ENCODE assay signal across 11 cellular contexts in genomic region chr4:123350191-123350544, GRCh38. TPM values are rescaled to one million over a fixed set of nuclear protein-coding genes. Genes with fewer than 3 reads are reported as not detected.
DNase-seq lines count a peak whose midpoint lies in the region; ATAC-seq, FAIRE-seq and TF ChIP-seq lines count a peak whose summit lies in the region.
"Had no signal": no experiment of that assay in that cellular context is flagged by ENCODE, and none has a peak within 500 bp of the region (broad histone marks: within the 10 kb centered on the region; RNA-seq: fewer than 3 reads in every experiment).

No MANE protein-coding gene starts in this region.

- no peak overlapping the region for H3K56ac ChIP-seq in H1 (replicated peaks; ENCODE audit: insufficient read length, low read depth, low read length)

- H3K9me3 ChIP-seq in H1 (ENCODE audit: insufficient read depth in 2 of 2, low read depth in 1 of 2, low read length in 1 of 2): no peaks in the 10 kb centered on the region
- H3K9me3 ChIP-seq in neural progenitor cell (ENCODE audit: low read depth): no peaks in the 10 kb centered on the region
- H3K9me3 ChIP-seq: tibial artery had no signal

- no peak overlapping the region for H3K14ac ChIP-seq in H1 (ENCODE audit: insufficient read length)

- H2BK5ac ChIP-seq in H1 (ENCODE audit: low read depth, low read length): no peak overlapping the region

- H3K4me3 ChIP-seq in H1 (ENCODE audit: extremely low read depth in 1 of 4, insufficient read depth in 2 of 4, low read depth in 3 of 4, low read length in 4 of 4) (no peak overlapping the region), neural progenitor cell (no peak overlapping the region), brain microvascular endothelial cell (ENCODE audit: low read depth, low read length) (no peak overlapping the region)
- H3K4me3 ChIP-seq: SK-N-MC, tibial artery had no signal

- H3K23ac ChIP-seq in H1 (ENCODE audit: insufficient read length): no peak overlapping the region

- TF ChIP-seq CTCF in H1 (IDR thresholded peaks at IDR 0.05; ENCODE audit: control extremely low read depth in 1 of 3, insufficient read depth in 1 of 3, low read depth in 1 of 3, low read length in 3 of 3) (peak in 2 of 3 experiments; percentile 70 to 72; a peak in 3 of 4 replicates), neural progenitor cell (IDR thresholded peaks at IDR 0.05) (peak; percentile 30), brain microvascular endothelial cell (IDR thresholded peaks at IDR 0.05; ENCODE audit: low read depth, low read length, missing control alignments) (no peak)

- peak; percentile 3 for DNase-seq in NCI-H1105 treated with DMSO at 0.1 percent for 48 hours (lab: John Stamatoyannopoulos, UW)
- DNase-seq in NCI-H1105 (lab: John Stamatoyannopoulos, UW): no peak
- DNase-seq in NCI-H69 (lab: John Stamatoyannopoulos, UW): peak; percentile 84
- peak in 1 of 2 experiments; percentile 41 for DNase-seq in H1 (ENCODE audit: low read depth in 1 of 2, low spot score in 2 of 2)
- peak; percentile 43 for DNase-seq in neural progenitor cell (ENCODE audit: low spot score)
- no peak for DNase-seq in brain microvascular endothelial cell
- DNase-seq: activated naive CD4-positive, alpha-beta T cell treated with anti-CD3 and anti-CD28 coated beads, Interleukin-2, amount 50 U/mL, for 16 hours; tibial artery had no signal

- WGBS in H1 (ENCODE audit: extremely low coverage in 1 of 2, insufficient coverage in 1 of 2, insufficient read length in 1 of 2, insufficient replicate concordance in 2 of 2, low coverage in 1 of 2, low lambda C conversion rate in 2 of 2, missing lambda C conversion rate in 1 of 2), 2 experiments: 22% methylated on average over 5 of the region's 5 CpGs; no CpG with 5 or more reads in 1 of the 2 experiments

- no peaks in the 10 kb centered on the region for H3F3A ChIP-seq in neural progenitor cell (ENCODE audit: low read depth)

- H2AFZ ChIP-seq in H1 (ENCODE audit: low read length) (no peak overlapping the region), neural progenitor cell (replicated peaks) (no peak overlapping the region)

- no peak overlapping the region for H2BK20ac ChIP-seq in H1 (ENCODE audit: low read length)

- in situ Hi-C loops in brain microvascular endothelial cell (cut with HindIII; ENCODE audit: low pct_ligation_motif_present, low sequenced_read_pairs): no loop called here

- H3K4me3 Mint-ChIP-seq in neural progenitor cell: no peak overlapping the region

- ATAC-seq in GM21717 (IDR thresholded peaks at IDR 0.05; ENCODE audit: unreplicated experiment) (no peak), HG02885 (IDR thresholded peaks at IDR 0.05; ENCODE audit: poor library complexity, unreplicated experiment) (no peak)

- TF ChIP-seq POLR2A in H1 (IDR thresholded peaks at IDR 0.05; ENCODE audit: control extremely low read depth in 1 of 2, low read depth in 2 of 2, low read length in 2 of 2): no peak

- H4K20me1 ChIP-seq in H1 (replicated peaks in 1 of 2; ENCODE audit: control insufficient read depth in 1 of 2, insufficient read depth in 2 of 2, low read length in 2 of 2): no peaks in the 10 kb centered on the region
- no peaks in the 10 kb centered on the region for H4K20me1 ChIP-seq in neural progenitor cell (ENCODE audit: low read depth)

- no peaks in the 10 kb centered on the region for H3K36me3 ChIP-seq in H1 (ENCODE audit: control insufficient read depth in 2 of 4, insufficient read depth in 4 of 4, low read length in 3 of 4)
- H3K36me3 ChIP-seq in neural progenitor cell: no peaks in the 10 kb centered on the region
- H3K36me3 ChIP-seq in brain microvascular endothelial cell (replicated peaks): no peaks in the 10 kb centered on the region
- H3K36me3 ChIP-seq: tibial artery had no signal

- POLR2A ChIA-PET in H1 (lab: Charles Lee; ENCODE audit: partially characterized antibody): interaction anchor here (0.6 kb wide), 1 partner anchor 226 kb away, joined by 3 read pairs; no protein-coding TSS in a partner anchor

- H3K27me3 ChIP-seq in H1 (replicated peaks in 1 of 4; ENCODE audit: control insufficient read depth in 3 of 4, extremely low read depth in 1 of 4, insufficient read depth in 3 of 4, low read length in 3 of 4): no peaks in the 10 kb centered on the region
- no peaks in the 10 kb centered on the region for H3K27me3 ChIP-seq in neural progenitor cell
- no peaks in the 10 kb centered on the region for H3K27me3 ChIP-seq in brain microvascular endothelial cell (replicated peaks)
- H3K27me3 ChIP-seq: tibial artery had no signal

- no peak overlapping the region for H4K8ac ChIP-seq in H1 (ENCODE audit: extremely low read depth, insufficient read depth, low read length)

- CTCF ChIA-PET in H1 (lab: Charles Lee; ENCODE audit: partially characterized antibody): interaction anchor here (0.5 to 5.3 kb wide), 23 partner anchors 9 to 914 kb away, joined by 3 to 48 read pairs (median 4); no protein-coding TSS in a partner anchor

- H2BK15ac ChIP-seq in H1 (ENCODE audit: low read length): no peak overlapping the region

- H3K36me3 Mint-ChIP-seq in neural progenitor cell: no peaks in the 10 kb centered on the region

- H3K4me1 ChIP-seq in H1 (replicated peaks in 1 of 4; ENCODE audit: control insufficient read depth in 3 of 4, insufficient read depth in 4 of 4, low read length in 3 of 4): peaks cover 0 to 2% (median 0%) of the 10 kb centered on the region in 4 experiments; a peak in 2 of 7 replicates
- H3K4me1 ChIP-seq in neural progenitor cell: peaks cover 39% of the 10 kb centered on the region

- H2BK120ac ChIP-seq in H1 (replicated peaks; ENCODE audit: low read depth, low read length): no peak overlapping the region

- no peak overlapping the region for H3K9ac ChIP-seq in H1 (replicated peaks in 1 of 4; ENCODE audit: extremely low read depth in 1 of 4, low read depth in 3 of 4, low read length in 3 of 4)
- H3K9ac ChIP-seq in neural progenitor cell: no peak overlapping the region

- H3K9me3 Mint-ChIP-seq in neural progenitor cell: peaks cover 13% of the 10 kb centered on the region

- TF ChIP-seq RAD21 in H1 (IDR thresholded peaks at IDR 0.05 in 1 of 2, conservative IDR thresholded peaks at IDR 0.05 in 1 of 2; ENCODE audit: low read depth in 2 of 2, low read length in 2 of 2): peak; percentile 95 to 96

- no peak overlapping the region for H3K18ac ChIP-seq in H1 (ENCODE audit: extremely low read depth, low read length)

- no peak overlapping the region for H4K91ac ChIP-seq in H1 (replicated peaks; ENCODE audit: insufficient read length, low read length)

- H3K4ac ChIP-seq in H1 (replicated peaks; ENCODE audit: insufficient read length, low read depth, low read length): no peak overlapping the region

- H3K23me2 ChIP-seq in H1 (ENCODE audit: low read depth, low read length): no peaks in the 10 kb centered on the region

- no peak overlapping the region for H3K27ac Mint-ChIP-seq in neural progenitor cell

- peaks cover 40% of the 10 kb centered on the region for H3K4me1 Mint-ChIP-seq in neural progenitor cell

- H3K79me1 ChIP-seq in H1 (ENCODE audit: low read depth, low read length): no peaks in the 10 kb centered on the region

- H3K27me3 Mint-ChIP-seq in neural progenitor cell (ENCODE audit: insufficient read depth, low read depth): peaks cover 2% of the 10 kb centered on the region

- no peaks in the 10 kb centered on the region for H3K79me2 ChIP-seq in H1 (ENCODE audit: control insufficient read depth in 1 of 2, insufficient read depth in 2 of 2, low read length in 2 of 2)
- H3K79me2 ChIP-seq in neural progenitor cell (ENCODE audit: low read depth): no peaks in the 10 kb centered on the region

- FAIRE-seq in H1 (lab: Jason Lieb, UNC): peak; percentile 83

- no peak overlapping the region for H2BK12ac ChIP-seq in H1 (ENCODE audit: low read depth, low read length)

- no peak for TF ChIP-seq EP300 in H1 (IDR thresholded peaks at IDR 0.05; ENCODE audit: borderline replicate concordance in 1 of 2, low read depth in 2 of 2, low read length in 2 of 2)

- no peak overlapping the region for H3K27ac ChIP-seq in H1 (ENCODE audit: low read depth, low read length)
- no peak overlapping the region for H3K27ac ChIP-seq in neural progenitor cell
- no peak overlapping the region for H3K27ac ChIP-seq in brain microvascular endothelial cell
- H3K27ac ChIP-seq: SK-N-MC, tibial artery had no signal

- no peak overlapping the region for H4K5ac ChIP-seq in H1 (ENCODE audit: insufficient read length, low read depth, low read length)

- no peak overlapping the region for H2AK5ac ChIP-seq in H1 (ENCODE audit: low read depth, low read length)

- H3K4me2 ChIP-seq in H1 (ENCODE audit: insufficient read depth in 1 of 2, low read depth in 2 of 2, low read length in 2 of 2) (no peak overlapping the region), neural progenitor cell (peak overlapping the region; percentile 32)

TF ChIP-seq in H1, 55 proteins besides CTCF, POLR2A, EP300 and RAD21 (continues in another document):
- no peak for TF ChIP-seq PHF8 (conservative IDR thresholded peaks at IDR 0.05; ENCODE audit: low read depth, low read length)
- no peak for TF ChIP-seq E2F6 (IDR thresholded peaks at IDR 0.05)
- TF ChIP-seq POU5F1 (IDR thresholded peaks at IDR 0.05; ENCODE audit: low read depth, low read length): no peak

RNA-seq across cellular contexts. Expression of gene SPRY1, which starts 46.4 kb away (rescaled TPM):
- total RNA-seq in H1 (2021; fragmentation: NEBNext Ultra II Directional; extraction: Animal tissue kit (Norgen Biotek cat#: 25700)): 54.7 and 56.2 TPM in 2 replicates
- polyA plus RNA-seq in H1 (2011; rRNA removed): 11.7 and 13.2 TPM in 2 replicates
- polyA plus RNA-seq in H1 (2011; cell fraction: cytosol; rRNA removed): 13.3 TPM
- 16.4 TPM for polyA plus RNA-seq in H1 (2011; cell fraction: nucleus; rRNA removed)
- polyA plus RNA-seq in H1 (2012, experiment 1 of 2): 19.6 to 24.8 TPM (median 21.7 TPM) in 4 replicates
- polyA plus RNA-seq in H1 (2012, experiment 2 of 2): 17.7 TPM
- 33.5 TPM for polyA plus RNA-seq in H1 (2013, experiment 1 of 2)
- 33.8 TPM for polyA plus RNA-seq in H1 (2013, experiment 2 of 2)
- 15.2 and 17.4 TPM in 2 replicates for polyA minus RNA-seq in H1 (2011; rRNA and poly(A)+ RNA removed)
- polyA minus RNA-seq in H1 (2011; cell fraction: cytosol; rRNA and poly(A)+ RNA removed): 18.7 TPM
- polyA minus RNA-seq in H1 (2011; cell fraction: nucleus; rRNA and poly(A)+ RNA removed): 32.7 TPM
- 35.9 and 50.8 TPM in 2 replicates for total RNA-seq in neural progenitor cell (ENCODE audit: low replicate concordance)

Comparison
In these comparisons a context has a peak if more than half of its experiments do, and no peak if none do; other contexts are left out.
1. DNase-seq: peak in NCI-H1105 treated with DMSO at 0.1 percent for 48 hours (single experiment), NCI-H69 (single experiment) and neural progenitor cell (single experiment); none in NCI-H1105 (single experiment) and brain microvascular endothelial cell (single experiment).